ENCODE assay signal across 37 cellular contexts in the genomic region with DNA sequence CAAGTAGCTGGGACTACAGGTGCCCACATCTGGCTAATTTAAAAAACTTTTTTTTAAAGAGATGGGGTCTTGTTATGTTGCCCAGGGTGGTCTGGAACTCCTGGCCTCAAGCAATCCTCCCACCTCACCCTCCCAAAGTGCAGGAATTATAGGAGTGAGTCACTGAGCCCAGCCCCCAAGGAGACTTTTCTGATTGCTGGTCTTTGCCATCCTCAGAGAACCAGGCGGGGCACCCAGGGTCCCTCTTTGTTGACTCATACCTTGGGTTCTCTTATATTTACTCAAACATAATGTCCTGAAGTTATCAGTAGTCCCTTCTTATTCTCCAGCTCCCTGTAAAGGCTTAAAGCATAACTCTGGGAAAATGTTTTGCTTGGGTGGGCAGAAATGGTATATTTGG. TPM values are rescaled to one million over a fixed set of nuclear protein-coding genes. Genes with fewer than 3 reads are reported as not detected.
"Had no signal": no experiment of that assay in that cellular context is flagged by ENCODE, and none has a peak within 500 bp of the region (broad histone marks: within the 10 kb centered on the region; RNA-seq: fewer than 3 reads in every experiment).

No MANE protein-coding gene starts in this region.

- ATAC-seq: activated CD8-positive, alpha-beta T cell treated with anti-CD3 and anti-CD28 coated beads for 36 hours; activated naive CD4-positive, alpha-beta T cell treated with anti-CD3 and anti-CD28 coated beads, Interleukin-2, amount 50 U/mL, for 72 hours; activated T-cell treated with anti-CD3 and anti-CD28 coated beads, Interleukin-2, amount 50 U/mL, for 4 hours; activated T-cell treated with anti-CD3 and anti-CD28 coated beads, Interleukin-2, amount 50 U/mL, for 72 hours; activated T-helper 17 cell treated with anti-CD3 and anti-CD28 coated beads, Interleukin-2, amount 50 U/mL, for 72 hours; body of pancreas had no signal

- H3K27ac ChIP-seq: adrenal gland, body of pancreas, brain microvascular endothelial cell, breast epithelium, VCaP had no signal

- H3K27me3 Mint-ChIP-seq: activated B cell treated with CpG ODN at 0.5 μM for 24 hours; activated CD4-positive, alpha-beta memory T cell treated with anti-CD3 and anti-CD28 coated beads for 36 hours; activated CD4-positive, alpha-beta T cell treated with anti-CD3 and anti-CD28 coated beads, Interleukin-2, amount 10 ng/mL, durations not matched to agents 24 days and 14 days; activated CD8-positive, alpha-beta T cell treated with anti-CD3 and anti-CD28 coated beads for 36 hours; activated naive CD8-positive, alpha-beta T cell treated with anti-CD3 and anti-CD28 coated beads for 36 hours had no signal

- DNase-seq: activated B cell treated with CpG ODN at 0.5 μM for 24 hours; activated CD4-positive, alpha-beta memory T cell treated with anti-CD3 and anti-CD28 coated beads for 36 hours; activated CD4-positive, alpha-beta T cell treated with anti-CD3 and anti-CD28 coated beads for 4 hours; activated CD4-positive, alpha-beta T cell treated with anti-CD3 and anti-CD28 coated beads, Interleukin-2, amount 10 ng/mL, durations not matched to agents 24 days and 14 days; activated CD4-positive, alpha-beta T cell treated with anti-CD3 and anti-CD28 coated beads, Interleukin-2, amount 50 U/mL, for 1 hour; activated CD4-positive, alpha-beta T cell treated with anti-CD3 and anti-CD28 coated beads, Interleukin-2, amount 50 U/mL, for 4 hours; activated CD4-positive, CD25-positive, alpha-beta regulatory T cell treated with anti-CD3 and anti-CD28 coated beads, Interleukin-2, amount 50 U/mL, for 72 hours; activated CD8-positive, alpha-beta memory T cell treated with anti-CD3 and anti-CD28 coated beads, Interleukin-2, amount 50 U/mL, for 4 hours; activated CD8-positive, alpha-beta T cell treated with anti-CD3 and anti-CD28 coated beads for 36 hours; activated effector memory CD4-positive, alpha-beta T cell treated with anti-CD3 and anti-CD28 coated beads, Interleukin-2, amount 50 U/mL, for 16 hours; activated gamma-delta T cell treated with Interleukin-2 at 50 U/mL for 16 hours; activated naive CD4-positive, alpha-beta T cell; activated naive CD4-positive, alpha-beta T cell treated with anti-CD3 and anti-CD28 coated beads for 36 hours; activated naive CD4-positive, alpha-beta T cell treated with anti-CD3 and anti-CD28 coated beads, Interleukin-2, amount 50 U/mL, for 16 hours; activated naive CD8-positive, alpha-beta T cell treated with anti-CD3 and anti-CD28 coated beads for 36 hours; activated T-cell treated with anti-CD3 and anti-CD28 coated beads for 4 hours; activated T-cell treated with anti-CD3 and anti-CD28 coated beads, Interleukin-2, amount 50 U/mL, for 1 hour; activated T-cell treated with anti-CD3 and anti-CD28 coated beads, Interleukin-2, amount 50 U/mL, for 4 hours; activated T-cell treated with anti-CD3 and anti-CD28 coated beads, Interleukin-2, amount 50 U/mL, for 72 hours; adrenal gland; amniotic stem cell; aorta; body of pancreas; brain microvascular endothelial cell; caudate nucleus; cerebellar nuclear complex; T-helper 1 cell; T-helper 2 cell; T-helper 9 cell had no signal

- H3K4me1 Mint-ChIP-seq: activated B cell treated with CpG ODN at 0.5 μM for 24 hours; activated CD4-positive, alpha-beta T cell treated with anti-CD3 and anti-CD28 coated beads, Interleukin-2, amount 10 ng/mL, durations not matched to agents 24 days and 14 days; activated T-helper 17 cell treated with anti-CD3 and anti-CD28 coated beads, Interleukin-2, amount 50 U/mL, for 72 hours; central memory CD8-positive, alpha-beta T cell had no signal

- H3K27me3 ChIP-seq: adrenal gland, body of pancreas, brain microvascular endothelial cell, breast epithelium had no signal

- H3K4me1 ChIP-seq: adrenal gland, body of pancreas, breast epithelium had no signal

- H3K36me3 Mint-ChIP-seq: activated naive CD8-positive, alpha-beta T cell treated with anti-CD3 and anti-CD28 coated beads for 36 hours had no signal

- H3K27ac Mint-ChIP-seq: activated B cell treated with CpG ODN at 0.5 μM for 24 hours; activated CD4-positive, alpha-beta memory T cell treated with anti-CD3 and anti-CD28 coated beads for 36 hours; activated CD4-positive, alpha-beta T cell treated with anti-CD3 and anti-CD28 coated beads, Interleukin-2, amount 10 ng/mL, durations not matched to agents 24 days and 14 days; activated CD8-positive, alpha-beta T cell treated with anti-CD3 and anti-CD28 coated beads for 36 hours; activated naive CD4-positive, alpha-beta T cell treated with anti-CD3 and anti-CD28 coated beads for 36 hours; activated naive CD4-positive, alpha-beta T cell treated with anti-CD3 and anti-CD28 coated beads, Interleukin-2, amount 50 U/mL, for 72 hours; activated naive CD8-positive, alpha-beta T cell treated with anti-CD3 and anti-CD28 coated beads for 36 hours; activated T-cell treated with anti-CD3 and anti-CD28 coated beads, Interleukin-2, amount 50 U/mL, for 72 hours; activated T-helper 1 cell treated with anti-CD3 and anti-CD28 coated beads, Interleukin-12 subunit alpha, Interleukin-12 subunit beta, Interleukin-2, Interleukin-4 antibody, amounts not matched to agents 30 ng/mL and 10 ng/mL and 1 ng/mL, durations not matched to agents 14 hours and 24 hours and 36 hours; activated T-helper 17 cell treated with anti-CD3 and anti-CD28 coated beads, Interleukin-2, amount 50 U/mL, for 72 hours; T-helper 1 cell treated with Interleukin-12 subunit alpha and Interleukin-12 subunit beta and Interleukin-4 antibody, amounts not matched to agents 30 μg/mL and 1 μg/mL, for 36 hours; T-helper 2 cell treated with Interferon-gamma antibody and Interleukin-4, amounts not matched to agents 5 μg/mL and 100 μg/mL, for 36 hours had no signal

- H3K4me3 ChIP-seq: adrenal gland, body of pancreas, breast epithelium had no signal

- H3K36me3 ChIP-seq: adrenal gland, brain microvascular endothelial cell, breast epithelium had no signal

- H3K4me3 Mint-ChIP-seq: activated B cell treated with CpG ODN at 0.5 μM for 24 hours; activated CD4-positive, alpha-beta memory T cell treated with anti-CD3 and anti-CD28 coated beads for 36 hours; activated CD4-positive, alpha-beta T cell treated with anti-CD3 and anti-CD28 coated beads, Interleukin-2, amount 10 ng/mL, durations not matched to agents 24 days and 14 days; activated CD8-positive, alpha-beta T cell treated with anti-CD3 and anti-CD28 coated beads for 36 hours; activated naive CD4-positive, alpha-beta T cell treated with anti-CD3 and anti-CD28 coated beads for 36 hours; activated naive CD8-positive, alpha-beta T cell treated with anti-CD3 and anti-CD28 coated beads for 36 hours; activated T-cell treated with anti-CD3 and anti-CD28 coated beads, Interleukin-2, amount 50 U/mL, for 4 hours; activated T-cell treated with anti-CD3 and anti-CD28 coated beads, Interleukin-2, amount 50 U/mL, for 72 hours; activated T-helper 1 cell treated with anti-CD3 and anti-CD28 coated beads, Interleukin-12 subunit alpha, Interleukin-12 subunit beta, Interleukin-2, Interleukin-4 antibody, amounts not matched to agents 30 ng/mL and 10 ng/mL and 1 ng/mL, durations not matched to agents 14 hours and 24 hours and 36 hours; activated T-helper 17 cell treated with anti-CD3 and anti-CD28 coated beads, Interleukin-2, amount 50 U/mL, for 72 hours; central memory CD8-positive, alpha-beta T cell; T-helper 1 cell treated with Interleukin-12 subunit alpha and Interleukin-12 subunit beta and Interleukin-4 antibody, amounts not matched to agents 30 μg/mL and 1 μg/mL, for 36 hours; T-helper 2 cell treated with Interferon-gamma antibody and Interleukin-4, amounts not matched to agents 5 μg/mL and 100 μg/mL, for 36 hours had no signal

RNA-seq across cellular contexts. Expression of gene KIF26B, which starts 51.1 kb away (rescaled TPM):
- total RNA-seq: activated CD4-positive, alpha-beta memory T cell treated with anti-CD3 and anti-CD28 coated beads for 36 hours; activated T-helper 17 cell treated with anti-CD3 and anti-CD28 coated beads, Interleukin-2, amount 50 U/mL, for 72 hours had no signal
